Comparison of ENCODE assay signal across 23 cellular contexts in the genomic region with DNA sequence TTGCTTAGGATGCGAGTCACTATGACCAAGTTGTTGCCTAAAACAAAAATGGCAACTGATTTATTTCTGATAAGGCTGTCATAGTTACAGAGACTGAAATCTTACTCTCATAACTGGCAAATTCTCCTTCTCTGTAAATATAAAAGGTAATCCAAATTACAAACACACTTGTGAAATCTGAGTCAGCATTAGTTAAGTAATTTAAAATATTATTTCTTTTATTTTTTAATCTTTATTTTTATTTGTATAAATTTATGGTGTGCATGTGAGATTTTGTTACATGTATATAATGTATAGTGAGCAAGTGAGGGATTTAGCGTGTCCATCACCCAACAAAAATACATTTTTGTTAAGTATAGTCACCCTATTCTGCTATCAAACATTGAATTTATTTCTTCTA.
DNase-seq lines count a peak whose midpoint lies in the region; ATAC-seq and TF ChIP-seq lines count a peak whose summit lies in the region.
"Had no signal": no experiment of that assay in that cellular context is flagged by ENCODE, and none has a peak within 500 bp of the region (broad histone marks: within the 10 kb centered on the region; RNA-seq: fewer than 3 reads in every experiment).

No MANE protein-coding gene starts in this region.

- no peaks in the 10 kb centered on the region for H3K79me1 ChIP-seq in IMR-90 (ENCODE audit: low read depth in 1 of 2, low read length in 2 of 2)

- TF ChIP-seq POLR2A in IMR-90 (IDR thresholded peaks at IDR 0.05; ENCODE audit: low read depth, low read length) = no peak

- TF ChIP-seq RAD21 in IMR-90 (IDR thresholded peaks at IDR 0.05; ENCODE audit: low read length) = no peak

- no peak overlapping the region for H2AK9ac ChIP-seq in IMR-90 (replicated peaks; ENCODE audit: low read depth, low read length, poor library complexity)

- no peak overlapping the region for H3K23ac ChIP-seq in IMR-90 (ENCODE audit: low read depth, low read length)

- H3K4me2 ChIP-seq in IMR-90 (ENCODE audit: low read depth, low read length) (no peak overlapping the region), GM23248 (ENCODE audit: unreplicated experiment) (no peak overlapping the region)
- H3K4me2 ChIP-seq: BLaER1 treated with 17β-estradiol and CSF1 and Interleukin-3, amounts not matched to agents 10 nM and 100 nM; GM23338 had no signal

- no peak overlapping the region for H2BK15ac ChIP-seq in IMR-90 (ENCODE audit: low read depth, low read length)

- WGBS in IMR-90 (ENCODE audit: extremely low coverage in 2 of 2, insufficient read length in 1 of 2), 2 experiments = no CpG with 5 or more reads among the region's 2 CpGs
- 30 to 41% methylated on average over 2 of the region's 2 CpGs for WGBS in GM23248 (ENCODE audit: low coverage in 1 of 2, low lambda C conversion rate in 2 of 2, missing lambda C conversion rate in 2 of 2), 2 experiments

- no peaks in the 10 kb centered on the region for H3K9me1 ChIP-seq in IMR-90 (ENCODE audit: insufficient read depth, low read length)

- no peak overlapping the region for H2BK20ac ChIP-seq in IMR-90 (ENCODE audit: low read depth, low read length)

- peaks cover 11% of the 10 kb centered on the region for H3K36me3 Mint-ChIP-seq in WTC11
- H3K36me3 Mint-ChIP-seq: CD14-positive monocyte; CD8-positive, alpha-beta memory T cell had no signal

- H2AK5ac ChIP-seq in IMR-90 (ENCODE audit: low read depth, low read length) = no peak overlapping the region

- no peak overlapping the region for H3K56ac ChIP-seq in IMR-90 (ENCODE audit: extremely low read depth, insufficient read depth, low read length)

- no peaks in the 10 kb centered on the region for H3K4me1 ChIP-seq in IMR-90 (ENCODE audit: control insufficient read depth, insufficient read depth, low read length)
- H3K4me1 ChIP-seq in GM23248 (ENCODE audit: insufficient read depth) = no peaks in the 10 kb centered on the region

- no peak overlapping the region for H3K4ac ChIP-seq in IMR-90 (ENCODE audit: low read depth, low read length)

- H2BK120ac ChIP-seq in IMR-90 (ENCODE audit: low read depth, low read length) = no peak overlapping the region

- no peak overlapping the region for H3K4me3 Mint-ChIP-seq in WTC11
- H3K4me3 Mint-ChIP-seq: CD14-positive monocyte; CD4-positive, alpha-beta T cell; CD8-positive, alpha-beta memory T cell; GM23338; H9 had no signal

- no peak overlapping the region for H3K9ac ChIP-seq in IMR-90 (ENCODE audit: low read depth, low read length)
- no peak overlapping the region for H3K9ac ChIP-seq in GM23248
- H3K9ac ChIP-seq: BLaER1 treated with 17β-estradiol and CSF1 and Interleukin-3, amounts not matched to agents 10 nM and 100 nM had no signal

- H3K27me3 ChIP-seq in IMR-90 (ENCODE audit: control insufficient read depth, insufficient read depth, low read length) (no peaks in the 10 kb centered on the region), GM23248 (replicated peaks; ENCODE audit: insufficient read depth) (no peaks in the 10 kb centered on the region)
- H3K27me3 ChIP-seq: BE2C; BLaER1 treated with 17β-estradiol and CSF1 and Interleukin-3, amounts not matched to agents 10 nM and 100 nM had no signal

- CTCF ChIA-PET in IMR-90 (lab: Yijun Ruan, JAX) = no interaction called here
- CTCF ChIA-PET in WTC11 (lab: Charles Lee) = no interaction called here

- H3K36me3 ChIP-seq in IMR-90 (ENCODE audit: control insufficient read depth, insufficient read depth, low read length) = no peaks in the 10 kb centered on the region
- H3K36me3 ChIP-seq in GM23248 (ENCODE audit: low read depth) = no peaks in the 10 kb centered on the region
- H3K36me3 ChIP-seq: BE2C; BLaER1 treated with 17β-estradiol and CSF1 and Interleukin-3, amounts not matched to agents 10 nM and 100 nM had no signal

- H3K27ac Mint-ChIP-seq in WTC11 = no peak overlapping the region
- H3K27ac Mint-ChIP-seq: CD14-positive monocyte; CD4-positive, alpha-beta T cell; CD8-positive, alpha-beta memory T cell; GM23338; H9 had no signal

- TF ChIP-seq CTCF in IMR-90 (conservative IDR thresholded peaks at IDR 0.05; ENCODE audit: low read depth, low read length) (no peak), WTC11 (IDR thresholded peaks at IDR 0.05) (no peak), fibroblast of the aortic adventitia (IDR thresholded peaks at IDR 0.05; ENCODE audit: insufficient read depth, low read length) (no peak)

- H3K9me3 Mint-ChIP-seq in WTC11 = peaks cover 17% of the 10 kb centered on the region
- H3K9me3 Mint-ChIP-seq: CD4-positive, alpha-beta T cell; GM23338 had no signal

- H4K5ac ChIP-seq in IMR-90 (ENCODE audit: low read depth, low read length) = no peak overlapping the region

- peaks cover 1% of the 10 kb centered on the region for H3K4me1 Mint-ChIP-seq in WTC11
- H3K4me1 Mint-ChIP-seq: CD14-positive monocyte; CD8-positive, alpha-beta memory T cell; GM23338 had no signal

- no TSS peak for BruUV-seq in IMR-90 (replicated peaks; lab: Mats Ljungman, UMichigan)

- peak; percentile 6 for DNase-seq in DMS53 (lab: John Stamatoyannopoulos, UW)
- DNase-seq in DMS53 treated with DMSO at 0.1 percent for 48 hours (lab: John Stamatoyannopoulos, UW; ENCODE audit: unreplicated experiment) = no peak
- no peak for DNase-seq in IMR-90
- no peak for DNase-seq in WTC11 (ENCODE audit: low spot score)
- DNase-seq in fibroblast of the aortic adventitia (ENCODE audit: low read depth) = peak; percentile 9
- DNase-seq in occipital lobe (lab: John Stamatoyannopoulos, UW) = no peak
- DNase-seq in GM23248 = no peak
- DNase-seq: ACHN; AML-193; BE2C; CD4-positive, alpha-beta T cell; CD8-positive, alpha-beta memory T cell; DMS 273 treated with DMSO at 0.1 percent for 48 hours; DND-41; GDM1; H9 had no signal

- no peak overlapping the region for H3K18ac ChIP-seq in IMR-90 (ENCODE audit: low read depth, low read length)

- in situ Hi-C loops in IMR-90 (cut with MboI; ENCODE audit: low sequenced_read_pairs) = no loop called here
- in situ Hi-C loops in GM23248 (cut with MboI) = no loop called here

- no peaks in the 10 kb centered on the region for H3K79me2 ChIP-seq in GM23248 (ENCODE audit: insufficient read depth)

- H2AFZ ChIP-seq in IMR-90 (replicated peaks; ENCODE audit: low read length, poor library complexity) (no peak overlapping the region), GM23248 (no peak overlapping the region)
- H2AFZ ChIP-seq: GM23338 had no signal

- H4K91ac ChIP-seq in IMR-90 (ENCODE audit: insufficient read depth, low read depth, low read length) = no peak overlapping the region

- no peaks in the 10 kb centered on the region for H3K9me2 ChIP-seq in GM23248 (ENCODE audit: insufficient read depth)

- no peak for ATAC-seq in IMR-90 (ENCODE audit: low read depth)
- ATAC-seq in WTC11 = no peak
- ATAC-seq in HG02885 (IDR thresholded peaks at IDR 0.05; ENCODE audit: poor library complexity, unreplicated experiment) = no peak
- ATAC-seq: GM12878, GM23338, HCT116 had no signal

- H3K27ac ChIP-seq in IMR-90 (ENCODE audit: insufficient read depth, low read length) = no peak overlapping the region
- H3K27ac ChIP-seq in GM23248 = no peak overlapping the region
- H3K27ac ChIP-seq: 22Rv1; BLaER1 treated with 17β-estradiol and CSF1 and Interleukin-3, amounts not matched to agents 10 nM and 100 nM had no signal

- peaks cover 9% of the 10 kb centered on the region for H3K9me3 ChIP-seq in IMR-90 (ENCODE audit: control insufficient read depth, insufficient read depth, low read length)
- H3K9me3 ChIP-seq in GM23248 (ENCODE audit: low read depth) = no peaks in the 10 kb centered on the region
- H3K9me3 ChIP-seq: BE2C had no signal

- no peaks in the 10 kb centered on the region for H3F3A ChIP-seq in GM23248 (ENCODE audit: insufficient read depth)

- no peaks in the 10 kb centered on the region for H3K27me3 Mint-ChIP-seq in WTC11 (ENCODE audit: low read depth)
- H3K27me3 Mint-ChIP-seq: CD4-positive, alpha-beta T cell; CD8-positive, alpha-beta memory T cell had no signal

- H2BK5ac ChIP-seq in IMR-90 (ENCODE audit: low read depth, low read length, poor library complexity, severe bottlenecking) = no peak overlapping the region

- intact Hi-C loops in IMR-90 (cut with micrococcal nuclease) = no loop called here

- dilution Hi-C loops in IMR-90 (cut with HindIII; ENCODE audit: low sequenced_read_pairs, unreplicated experiment) = no loop called here

- H3K14ac ChIP-seq in IMR-90 (replicated peaks; ENCODE audit: low read depth, low read length) = no peak overlapping the region

- no peak overlapping the region for H4K8ac ChIP-seq in IMR-90 (ENCODE audit: low read depth in 2 of 2, low read length in 2 of 2)

- POLR2A ChIA-PET in IMR-90 (lab: Charles Lee; ENCODE audit: unreplicated experiment) (no interaction called here), WTC11 (lab: Charles Lee) (no interaction called here)

- H3K4me3 ChIP-seq in IMR-90 (ENCODE audit: insufficient read depth, low read depth, low read length) = no peak overlapping the region
- H3K4me3 ChIP-seq in fibroblast of the aortic adventitia (ENCODE audit: low read depth, low read length) = no peak overlapping the region
- H3K4me3 ChIP-seq in GM23248 = no peak overlapping the region
- H3K4me3 ChIP-seq: BLaER1 treated with 17β-estradiol and CSF1 and Interleukin-3, amounts not matched to agents 10 nM and 100 nM; GM12878; GM23338 had no signal

- no peaks in the 10 kb centered on the region for H4K20me1 ChIP-seq in IMR-90 (ENCODE audit: insufficient read depth, low read length)
- no peaks in the 10 kb centered on the region for H4K20me1 ChIP-seq in GM23248 (ENCODE audit: insufficient read depth)
- H4K20me1 ChIP-seq: BLaER1 treated with 17β-estradiol and CSF1 and Interleukin-3, amounts not matched to agents 10 nM and 100 nM had no signal

TF ChIP-seq in IMR-90, 13 proteins besides CTCF, POLR2A, EP300 and RAD21 (continues in another document):
- no peak for TF ChIP-seq RCOR1 (IDR thresholded peaks at IDR 0.05; ENCODE audit: insufficient replicate concordance, low read length)
- no peak for TF ChIP-seq NFE2L2 (IDR thresholded peaks at IDR 0.05; ENCODE audit: low read depth, low read length)

TF ChIP-seq in WTC11, 78 proteins besides CTCF, POLR2A, EP300 and RAD21:
- TF ChIP-seq, protein P1, sequence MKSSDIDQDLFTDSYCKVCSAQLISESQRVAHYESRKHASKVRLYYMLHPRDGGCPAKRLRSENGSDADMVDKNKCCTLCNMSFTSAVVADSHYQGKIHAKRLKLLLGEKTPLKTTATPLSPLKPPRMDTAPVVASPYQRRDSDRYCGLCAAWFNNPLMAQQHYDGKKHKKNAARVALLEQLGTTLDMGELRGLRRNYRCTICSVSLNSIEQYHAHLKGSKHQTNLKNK (CRISPR knock-in tag; IDR thresholded peaks at IDR 0.05) = no peak
- TF ChIP-seq SOX15 (CRISPR knock-in tag; IDR thresholded peaks at IDR 0.05) = no peak
- no peak for TF ChIP-seq SMAD3 (CRISPR knock-in tag; IDR thresholded peaks at IDR 0.05; ENCODE audit: borderline replicate concordance)
- peak; percentile 51; the same call in 1 of the 2 replicates for TF ChIP-seq HMGA2 (CRISPR knock-in tag; IDR thresholded peaks at IDR 0.05)
TF ChIP-seq in WTC11: peak in this region for 1.

Comparison
In these comparisons a context has a peak if more than half of its experiments do, and no peak if none do; other contexts are left out.
1. DNase-seq: peak in DMS53 (single experiment) and fibroblast of the aortic adventitia (single experiment); none in DMS53 treated with DMSO at 0.1 percent for 48 hours (single experiment), IMR-90 (single experiment), WTC11 (single experiment), occipital lobe (single experiment) and GM23248 (single experiment).